ENCODE assay signal across 33 cellular contexts in genomic region chr19:39203372-39204341, GRCh38. TPM values are rescaled to one million over a fixed set of nuclear protein-coding genes. Genes with fewer than 3 reads are reported as not detected.
DNase-seq lines count a peak whose midpoint lies in the region; ATAC-seq and TF ChIP-seq lines count a peak whose summit lies in the region.
"Had no signal": no experiment of that assay in that cellular context is flagged by ENCODE, and none has a peak within 500 bp of the region (broad histone marks: within the 10 kb centered on the region; RNA-seq: fewer than 3 reads in every experiment).

TSS of gene SYCN (minus strand) at chr19:39204263. CDS start at chr19:39204254, 9 bp downstream.

- in situ Hi-C loops in GM13976 (cut with MboI; ENCODE audit: low sequenced_read_pairs, unreplicated experiment), result no loop called here

- H3K36me3 ChIP-seq in body of pancreas (replicated peaks in 1 of 2; ENCODE audit: insufficient read depth in 1 of 2, low read depth in 2 of 2), result no peaks in the 10 kb centered on the region
- H3K36me3 ChIP-seq in heart left ventricle, result no peaks in the 10 kb centered on the region
- H3K36me3 ChIP-seq: BLaER1, gastrocnemius medialis, ovary, SJSA1, tibial nerve had no signal

- H3K27ac Mint-ChIP-seq in mesothelial cell of epicardium, result peak within 1 kb of the TSS; percentile 48
- H3K27ac Mint-ChIP-seq: activated CD4-positive, alpha-beta memory T cell treated with anti-CD3 and anti-CD28 coated beads, Interleukin-2, amount 10 ng/mL, durations not matched to agents 7 days and 5 days; activated naive CD8-positive, alpha-beta T cell treated with anti-CD3 and anti-CD28 coated beads, Interleukin-2, amount 10 ng/mL, durations not matched to agents 7 days and 5 days; dendritic cell treated with granulocyte-macrophage colony-stimulating factor and Interleukin-4, amounts not matched to agents 40 ng/mL and 50 ng/mL, for 4 days had no signal

- H3K4me1 Mint-ChIP-seq in mesothelial cell of epicardium, result peaks cover 13% of the 10 kb centered on the region
- H3K4me1 Mint-ChIP-seq: activated CD4-positive, alpha-beta memory T cell treated with anti-CD3 and anti-CD28 coated beads, Interleukin-2, amount 10 ng/mL, durations not matched to agents 7 days and 5 days; naive thymus-derived CD8-positive, alpha-beta T cell had no signal

- peaks cover 50% of the 10 kb centered on the region for H3K4me1 ChIP-seq in body of pancreas
- no peaks in the 10 kb centered on the region for H3K4me1 ChIP-seq in heart left ventricle
- H3K4me1 ChIP-seq: gastrocnemius medialis, SJSA1, tibial nerve had no signal

- H3K9me3 Mint-ChIP-seq in mesothelial cell of epicardium, result no peaks in the 10 kb centered on the region
- H3K9me3 Mint-ChIP-seq: activated CD4-positive, alpha-beta memory T cell treated with anti-CD3 and anti-CD28 coated beads, Interleukin-2, amount 10 ng/mL, durations not matched to agents 7 days and 5 days; activated naive CD8-positive, alpha-beta T cell treated with anti-CD3 and anti-CD28 coated beads, Interleukin-2, amount 10 ng/mL, durations not matched to agents 7 days and 5 days; dendritic cell treated with granulocyte-macrophage colony-stimulating factor and Interleukin-4, amounts not matched to agents 40 ng/mL and 50 ng/mL, for 4 days; naive thymus-derived CD8-positive, alpha-beta T cell had no signal

- peak; percentile 16 for DNase-seq in AG08396 (ENCODE audit: low spot score)
- DNase-seq in GM13976 (ENCODE audit: low spot score), result peak; percentile 27
- peak; percentile 87 to 93 (median 88) for DNase-seq in body of pancreas
- DNase-seq in mesothelial cell of epicardium (ENCODE audit: low spot score in 2 of 2, unreplicated experiment in 2 of 2), result no peak
- no peak for DNase-seq in coronary artery (ENCODE audit: low spot score)
- no peak for DNase-seq in GM10266 (ENCODE audit: extremely low spot score)
- no peak for DNase-seq in heart left ventricle
- DNase-seq: ACHN; activated CD4-positive, alpha-beta memory T cell treated with anti-CD3 and anti-CD28 coated beads, Interleukin-2, amount 10 ng/mL, durations not matched to agents 7 days and 5 days; activated CD4-positive, CD25-positive, alpha-beta regulatory T cell treated with anti-CD3 and anti-CD28 coated beads, Interleukin-2, amount 50 U/mL, for 72 hours; activated naive CD8-positive, alpha-beta T cell treated with anti-CD3 and anti-CD28 coated beads, Interleukin-2, amount 10 ng/mL, durations not matched to agents 7 days and 5 days; caudate nucleus; DND-41; gastrocnemius medialis; GM23248; hippocampal formation; left ventricle myocardium superior; naive thymus-derived CD8-positive, alpha-beta T cell; NCI-H1092; NCI-H187 treated with DMSO at 0.1 percent for 48 hours; ovary; stimulated activated CD4-positive, alpha-beta T cell treated with anti-CD3 and anti-CD28 coated beads, Interleukin-1b, Interleukin-23, amount 100 ng/mL, for 48 hours; stimulated activated CD8-positive, alpha-beta memory T cell treated with anti-CD3 and anti-CD28 coated beads, Interleukin-4, amount 100 ng/mL, for 48 hours; T-helper 1 cell had no signal

- no peaks in the 10 kb centered on the region for H3K36me3 Mint-ChIP-seq in mesothelial cell of epicardium
- H3K36me3 Mint-ChIP-seq: activated naive CD8-positive, alpha-beta T cell treated with anti-CD3 and anti-CD28 coated beads, Interleukin-2, amount 10 ng/mL, durations not matched to agents 7 days and 5 days; naive thymus-derived CD8-positive, alpha-beta T cell had no signal

- intact Hi-C loops in body of pancreas (cut with DNase I), result no loop called here
- intact Hi-C loops in heart left ventricle (cut with DNase I), result loop anchor here in 2 of 10 donors (10.0 kb wide), 1 partner anchor 111 kb away; no protein-coding TSS in a partner anchor

- TF ChIP-seq POLR2A in body of pancreas (IDR thresholded peaks at IDR 0.05), result peak; percentile 97 to 98 (median 97)
- TF ChIP-seq POLR2A in heart left ventricle (IDR thresholded peaks at IDR 0.05), result no peak

- H3K27me3 ChIP-seq in body of pancreas (no peaks in the 10 kb centered on the region), heart left ventricle (peaks cover 16 to 92% (median 57%) of the 10 kb centered on the region in 9 donors)
- H3K27me3 ChIP-seq: ovary had no signal

- H3K27me3 Mint-ChIP-seq in mesothelial cell of epicardium (ENCODE audit: low read depth), result peaks cover 18% of the 10 kb centered on the region

- H3K4me3 Mint-ChIP-seq in mesothelial cell of epicardium, result no peak within 1 kb of the TSS
- H3K4me3 Mint-ChIP-seq: activated CD4-positive, alpha-beta memory T cell treated with anti-CD3 and anti-CD28 coated beads, Interleukin-2, amount 10 ng/mL, durations not matched to agents 7 days and 5 days; activated naive CD8-positive, alpha-beta T cell treated with anti-CD3 and anti-CD28 coated beads, Interleukin-2, amount 10 ng/mL, durations not matched to agents 7 days and 5 days; dendritic cell treated with granulocyte-macrophage colony-stimulating factor and Interleukin-4, amounts not matched to agents 40 ng/mL and 50 ng/mL, for 4 days; naive thymus-derived CD8-positive, alpha-beta T cell had no signal

- TF ChIP-seq CTCF in GM13976 (IDR thresholded peaks at IDR 0.05; ENCODE audit: borderline replicate concordance, control extremely low read depth, extremely low read depth, insufficient read depth, missing control alignments) (no peak), body of pancreas (IDR thresholded peaks at IDR 0.05) (no peak), mesothelial cell of epicardium (IDR thresholded peaks at IDR 0.05; ENCODE audit: unreplicated experiment) (no peak), coronary artery (IDR thresholded peaks at IDR 0.05) (no peak), GM10266 (IDR thresholded peaks at IDR 0.05; ENCODE audit: control insufficient read depth, insufficient read depth, low read depth, missing control alignments) (no peak), heart left ventricle (IDR thresholded peaks at IDR 0.05) (no peak)

- H3K9me3 ChIP-seq in body of pancreas (no peaks in the 10 kb centered on the region), heart left ventricle (no peaks in the 10 kb centered on the region)
- H3K9me3 ChIP-seq: BLaER1, gastrocnemius medialis, ovary, SJSA1, tibial nerve had no signal

- ATAC-seq in body of pancreas, result peak; percentile 48
- ATAC-seq in HG03280 (IDR thresholded peaks at IDR 0.05; ENCODE audit: unreplicated experiment), result no peak
- no peak for ATAC-seq in heart left ventricle
- ATAC-seq: gastrocnemius medialis; GM12878; left ventricle myocardium superior; naive thymus-derived CD8-positive, alpha-beta T cell had no signal

- 18 to 42% methylated on average over 7 to 57 of the region's 57 CpGs for WGBS in body of pancreas, 2 donors
- WGBS in heart left ventricle, 4 donors, result 20 to 29% (median 25%) methylated on average over 29 to 57 of the region's 57 CpGs

- peak within 1 kb of the TSS; percentile 77 to 91 (median 86) for H3K27ac ChIP-seq in body of pancreas
- no peak within 1 kb of the TSS for H3K27ac ChIP-seq in coronary artery
- no peak within 1 kb of the TSS for H3K27ac ChIP-seq in heart left ventricle
- H3K27ac ChIP-seq: BLaER1, gastrocnemius medialis, GM23248, ovary, SJSA1, tibial nerve had no signal

- H3K4me3 ChIP-seq in body of pancreas, result peak within 1 kb of the TSS; percentile 51 to 72
- H3K4me3 ChIP-seq in coronary artery, result no peak within 1 kb of the TSS
- H3K4me3 ChIP-seq in heart left ventricle, result no peak within 1 kb of the TSS
- H3K4me3 ChIP-seq: BLaER1, gastrocnemius medialis, GM12878, GM23248, ovary, SJSA1, smooth muscle cell, tibial nerve had no signal

RNA-seq across cellular contexts. Expression of gene SYCN, which starts in this region (rescaled TPM):
- 1,000 to 10,000 TPM; 2,614 to 5,793 TPM for total RNA-seq in body of pancreas
- not detected in 3 replicates for total RNA-seq in mesothelial cell of epicardium
- total RNA-seq in heart left ventricle, result under 1 TPM in 1 of 9 donors, not detected in 8; 0.77 TPM
- polyA plus RNA-seq in heart left ventricle, result not detected
- total RNA-seq: activated CD4-positive, alpha-beta memory T cell treated with anti-CD3 and anti-CD28 coated beads, Interleukin-2, amount 10 ng/mL, durations not matched to agents 7 days and 5 days; activated naive CD8-positive, alpha-beta T cell treated with anti-CD3 and anti-CD28 coated beads, Interleukin-2, amount 10 ng/mL, durations not matched to agents 7 days and 5 days; astrocyte; gastrocnemius medialis; GM23248; left ventricle myocardium superior; naive thymus-derived CD8-positive, alpha-beta T cell; RPMI7951; SJSA1; smooth muscle cell had no signal
- polyA plus RNA-seq: GM12878; GM23248; naive thymus-derived CD8-positive, alpha-beta T cell; ovary; smooth muscle cell had no signal

Comparison
In these comparisons a context has a peak if more than half of its experiments do, and no peak if none do; other contexts are left out.
1. RNA of gene SYCN (total RNA-seq): 2,614 to 5,793 TPM in body of pancreas; not detected in mesothelial cell of epicardium and 0.77 TPM in heart left ventricle; every median in the first group is over 1,000 times any median in the second.
2. DNase-seq: peak in AG08396 (single experiment), GM13976 (single experiment) and body of pancreas (4 of 4); none in mesothelial cell of epicardium (0 of 2), coronary artery (single experiment), GM10266 (single experiment) and heart left ventricle (0 of 5).
3. H3K27ac ChIP-seq: peak in body of pancreas (4 of 4); none in coronary artery (0 of 2) and heart left ventricle (0 of 12).
4. H3K4me3 ChIP-seq: peak in body of pancreas (2 of 2); none in coronary artery (single experiment) and heart left ventricle (0 of 12).
5. POLR2A ChIP-seq: peak in body of pancreas (3 of 3); none in heart left ventricle (0 of 2).